Comparison of ENCODE assay signal across 10 cellular contexts in the genomic region with DNA sequence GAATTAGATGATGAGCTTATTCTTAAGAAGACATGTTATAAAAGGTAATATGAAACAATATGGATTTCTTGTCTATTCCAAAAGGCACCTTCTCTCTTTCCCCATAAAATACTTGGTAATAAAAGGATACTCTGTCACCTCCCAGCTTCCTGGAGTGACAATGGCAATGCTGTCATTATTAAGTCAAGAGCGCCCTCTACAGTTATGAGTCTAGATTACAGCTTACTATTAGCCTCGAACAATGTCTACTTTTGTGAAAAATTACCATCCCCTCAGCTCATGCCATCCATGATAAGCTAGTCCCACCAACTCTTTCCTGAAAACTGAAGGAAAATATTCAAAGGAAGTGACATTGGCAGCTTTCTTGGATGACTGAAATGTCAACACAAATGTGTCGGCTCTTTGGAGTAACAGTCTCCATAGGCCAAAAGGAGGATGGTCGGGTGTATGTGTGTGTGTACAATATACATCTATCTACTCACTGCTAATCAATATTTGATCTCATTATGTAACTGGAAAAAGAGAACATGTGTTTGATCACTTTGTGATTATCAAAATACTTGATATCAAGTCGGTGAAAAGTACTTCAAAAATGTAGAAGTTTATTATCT. TPM values are rescaled to one million over a fixed set of nuclear protein-coding genes. Genes with fewer than 3 reads are reported as not detected.
DNase-seq lines count a peak whose midpoint lies in the region; ATAC-seq and TF ChIP-seq lines count a peak whose summit lies in the region.
"Had no signal": no experiment of that assay in that cellular context is flagged by ENCODE, and none has a peak within 500 bp of the region (broad histone marks: within the 10 kb centered on the region; RNA-seq: fewer than 3 reads in every experiment).

No MANE protein-coding gene starts in this region.

- H3K4me3 ChIP-seq in GM23248 (no peak overlapping the region), right cardiac atrium (ENCODE audit: low read length) (no peak overlapping the region)
- H3K4me3 ChIP-seq: SJSA1 had no signal

- CTCF ChIA-PET in activated CD8-positive, alpha-beta T cell treated with anti-CD3 and anti-CD28 coated beads for 36 hours (lab: Charles Lee): interaction anchor here (0.7 to 2.2 kb wide), 51 partner anchors 8 to 1053 kb away, joined by 3 to 14 read pairs (median 4); a partner anchor contains a TSS
- CTCF ChIA-PET in activated CD4-positive, alpha-beta memory T cell treated with anti-CD3 and anti-CD28 coated beads, Interleukin-2, amount 10 ng/mL, durations not matched to agents 7 days and 5 days (lab: Charles Lee): interaction anchor here (0.6 to 2.1 kb wide), 25 partner anchors 8 to 1387 kb away, joined by 3 to 12 read pairs (median 3); a partner anchor contains a TSS

- no peaks in the 10 kb centered on the region for H3K9me3 Mint-ChIP-seq in activated CD8-positive, alpha-beta T cell treated with anti-CD3 and anti-CD28 coated beads for 36 hours
- H3K9me3 Mint-ChIP-seq in stimulated activated naive B cell treated with anti-CD40 and anti-IgM and Interleukin-4, amounts not matched to agents 10 μg/mL and 1 μg/mL and 100 μg/mL, for 72 hours: no peaks in the 10 kb centered on the region
- no peaks in the 10 kb centered on the region for H3K9me3 Mint-ChIP-seq in activated CD4-positive, alpha-beta memory T cell treated with anti-CD3 and anti-CD28 coated beads, Interleukin-2, amount 10 ng/mL, durations not matched to agents 7 days and 5 days
- H3K9me3 Mint-ChIP-seq: memory B cell had no signal

- 44% methylated on average over 5 of the region's 5 CpGs for WGBS in GM23248 (ENCODE audit: low coverage in 1 of 2, low lambda C conversion rate in 2 of 2, missing lambda C conversion rate in 2 of 2), 2 experiments
- WGBS in right cardiac atrium: 37% methylated on average over 5 of the region's 5 CpGs

- H3K9ac ChIP-seq in GM23248: no peak overlapping the region

- no peaks in the 10 kb centered on the region for H3K9me2 ChIP-seq in GM23248 (ENCODE audit: insufficient read depth)

- H3K79me2 ChIP-seq in GM23248 (ENCODE audit: insufficient read depth): no peaks in the 10 kb centered on the region

- peak; percentile 33 for DNase-seq in Caki2 (ENCODE audit: low read depth)
- peak; percentile 65 for DNase-seq in GM23248
- peak; percentile 87 for DNase-seq in NCI-H2107 treated with DMSO at 0.1 percent for 48 hours (lab: John Stamatoyannopoulos, UW; ENCODE audit: unreplicated experiment)
- DNase-seq in activated CD8-positive, alpha-beta T cell treated with anti-CD3 and anti-CD28 coated beads for 36 hours: no peak
- DNase-seq in right cardiac atrium: no peak
- DNase-seq in stimulated activated naive B cell treated with anti-CD40 and anti-IgM and Interleukin-4, amounts not matched to agents 10 μg/mL and 1 μg/mL and 100 μg/mL, for 72 hours: no peak
- no peak for DNase-seq in activated CD4-positive, alpha-beta memory T cell treated with anti-CD3 and anti-CD28 coated beads, Interleukin-2, amount 10 ng/mL, durations not matched to agents 7 days and 5 days

- POLR2A ChIA-PET in activated CD8-positive, alpha-beta T cell treated with anti-CD3 and anti-CD28 coated beads for 36 hours (lab: Charles Lee): no interaction called here
- POLR2A ChIA-PET in activated CD4-positive, alpha-beta memory T cell treated with anti-CD3 and anti-CD28 coated beads, Interleukin-2, amount 10 ng/mL, durations not matched to agents 7 days and 5 days (lab: Charles Lee): interaction anchor here (1.3 kb wide), 1 partner anchor 49 kb away, joined by 3 read pairs; a partner anchor contains a TSS

- H3K36me3 ChIP-seq in GM23248 (ENCODE audit: low read depth): no peaks in the 10 kb centered on the region
- H3K36me3 ChIP-seq: SJSA1 had no signal

- no peaks in the 10 kb centered on the region for H3K36me3 Mint-ChIP-seq in activated CD8-positive, alpha-beta T cell treated with anti-CD3 and anti-CD28 coated beads for 36 hours (ENCODE audit: low read depth)
- no peaks in the 10 kb centered on the region for H3K36me3 Mint-ChIP-seq in stimulated activated naive B cell treated with anti-CD40 and anti-IgM and Interleukin-4, amounts not matched to agents 10 μg/mL and 1 μg/mL and 100 μg/mL, for 72 hours
- H3K36me3 Mint-ChIP-seq in activated CD4-positive, alpha-beta memory T cell treated with anti-CD3 and anti-CD28 coated beads, Interleukin-2, amount 10 ng/mL, durations not matched to agents 7 days and 5 days (ENCODE audit: low read depth): no peaks in the 10 kb centered on the region
- H3K36me3 Mint-ChIP-seq: memory B cell had no signal

- peaks cover 10% of the 10 kb centered on the region for H3K27me3 Mint-ChIP-seq in activated CD8-positive, alpha-beta T cell treated with anti-CD3 and anti-CD28 coated beads for 36 hours
- peaks cover 8 to 22% of the 10 kb centered on the region in 2 donors for H3K27me3 Mint-ChIP-seq in stimulated activated naive B cell treated with anti-CD40 and anti-IgM and Interleukin-4, amounts not matched to agents 10 μg/mL and 1 μg/mL and 100 μg/mL, for 72 hours
- H3K27me3 Mint-ChIP-seq in activated CD4-positive, alpha-beta memory T cell treated with anti-CD3 and anti-CD28 coated beads, Interleukin-2, amount 10 ng/mL, durations not matched to agents 7 days and 5 days: peaks cover 12% of the 10 kb centered on the region

- H3K9me3 ChIP-seq in GM23248 (ENCODE audit: low read depth) (no peaks in the 10 kb centered on the region), right cardiac atrium (ENCODE audit: control insufficient read depth, low read length) (no peaks in the 10 kb centered on the region)
- H3K9me3 ChIP-seq: SJSA1 had no signal

- H3K4me1 Mint-ChIP-seq in activated CD8-positive, alpha-beta T cell treated with anti-CD3 and anti-CD28 coated beads for 36 hours (ENCODE audit: low read depth): no peaks in the 10 kb centered on the region
- H3K4me1 Mint-ChIP-seq in stimulated activated naive B cell treated with anti-CD40 and anti-IgM and Interleukin-4, amounts not matched to agents 10 μg/mL and 1 μg/mL and 100 μg/mL, for 72 hours: peaks cover 6% of the 10 kb centered on the region in 2 donors
- no peaks in the 10 kb centered on the region for H3K4me1 Mint-ChIP-seq in activated CD4-positive, alpha-beta memory T cell treated with anti-CD3 and anti-CD28 coated beads, Interleukin-2, amount 10 ng/mL, durations not matched to agents 7 days and 5 days

- ATAC-seq in activated CD8-positive, alpha-beta T cell treated with anti-CD3 and anti-CD28 coated beads for 36 hours: peak; percentile 56
- peak; percentile 42 to 46 for ATAC-seq in right cardiac atrium
- peak; percentile 54 to 61 for ATAC-seq in stimulated activated naive B cell treated with anti-CD40 and anti-IgM and Interleukin-4, amounts not matched to agents 10 μg/mL and 1 μg/mL and 100 μg/mL, for 72 hours (replicated peaks)
- ATAC-seq in GM19467 (IDR thresholded peaks at IDR 0.05; ENCODE audit: unreplicated experiment): no peak

- H3K4me3 Mint-ChIP-seq in activated CD8-positive, alpha-beta T cell treated with anti-CD3 and anti-CD28 coated beads for 36 hours: no peak overlapping the region
- H3K4me3 Mint-ChIP-seq in stimulated activated naive B cell treated with anti-CD40 and anti-IgM and Interleukin-4, amounts not matched to agents 10 μg/mL and 1 μg/mL and 100 μg/mL, for 72 hours: no peak overlapping the region
- H3K4me3 Mint-ChIP-seq in activated CD4-positive, alpha-beta memory T cell treated with anti-CD3 and anti-CD28 coated beads, Interleukin-2, amount 10 ng/mL, durations not matched to agents 7 days and 5 days: no peak overlapping the region
- H3K4me3 Mint-ChIP-seq: memory B cell had no signal

- H3K27ac ChIP-seq in GM23248 (no peak overlapping the region), right cardiac atrium (ENCODE audit: low read length) (no peak overlapping the region)
- H3K27ac ChIP-seq: SJSA1 had no signal

- peaks cover 17% of the 10 kb centered on the region for H3K4me1 ChIP-seq in GM23248 (ENCODE audit: insufficient read depth)
- peaks cover 3% of the 10 kb centered on the region for H3K4me1 ChIP-seq in right cardiac atrium (ENCODE audit: control insufficient read depth, insufficient read depth, low read length)

- intact Hi-C loops in activated CD8-positive, alpha-beta T cell treated with anti-CD3 and anti-CD28 coated beads for 36 hours (cut with micrococcal nuclease): loop anchor here (10.0 kb wide), 1 partner anchor 803 kb away; no protein-coding TSS in a partner anchor
- intact Hi-C loops in right cardiac atrium (cut with DNase I): loop anchor here in 3 of 4 donors (5.0 to 10.0 kb wide), 5 partner anchors 803 to 1053 kb away; no protein-coding TSS in a partner anchor

- H3K4me2 ChIP-seq in GM23248 (ENCODE audit: unreplicated experiment): no peak overlapping the region

- TF ChIP-seq CTCF in activated CD8-positive, alpha-beta T cell treated with anti-CD3 and anti-CD28 coated beads for 36 hours (IDR thresholded peaks at IDR 0.05): peak; percentile 85

- no peaks in the 10 kb centered on the region for H4K20me1 ChIP-seq in GM23248 (ENCODE audit: insufficient read depth)

- no peaks in the 10 kb centered on the region for H3K27me3 ChIP-seq in GM23248 (replicated peaks; ENCODE audit: insufficient read depth)
- H3K27me3 ChIP-seq in right cardiac atrium (ENCODE audit: control insufficient read depth, insufficient read depth): no peaks in the 10 kb centered on the region
- H3K27me3 ChIP-seq: SJSA1 had no signal

- H3F3A ChIP-seq in GM23248 (ENCODE audit: insufficient read depth): peaks cover 11% of the 10 kb centered on the region

- no peak overlapping the region for H3K27ac Mint-ChIP-seq in activated CD8-positive, alpha-beta T cell treated with anti-CD3 and anti-CD28 coated beads for 36 hours
- H3K27ac Mint-ChIP-seq in stimulated activated naive B cell treated with anti-CD40 and anti-IgM and Interleukin-4, amounts not matched to agents 10 μg/mL and 1 μg/mL and 100 μg/mL, for 72 hours: no peak overlapping the region
- no peak overlapping the region for H3K27ac Mint-ChIP-seq in activated CD4-positive, alpha-beta memory T cell treated with anti-CD3 and anti-CD28 coated beads, Interleukin-2, amount 10 ng/mL, durations not matched to agents 7 days and 5 days
- H3K27ac Mint-ChIP-seq: memory B cell had no signal

- 0 out of 2 replicates have a peak overlapping the region, but pooled peaks have one; percentile 79 for H2AFZ ChIP-seq in GM23248

- in situ Hi-C loops in Caki2 (cut with HindIII; ENCODE audit: low pct_unique_long_range_greater_than_20kb, low sequenced_read_pairs) (no loop called here), GM23248 (cut with MboI) (loop anchor here (10.0 to 25.0 kb wide), 2 partner anchors 936 to 1053 kb away; no protein-coding TSS in a partner anchor)

RNA-seq across cellular contexts. Expression of a gene that starts 48.7 kb away (rescaled TPM):
- 101 and 107 TPM in 2 replicates for total RNA-seq in Caki2 (2014; rRNA removed; shearing (Covaris generic); ENCODE audit: low replicate concordance)
- total RNA-seq in GM23248 (2014; rRNA removed; shearing (Covaris generic)): 20.1 and 44.5 TPM in 2 replicates
- polyA plus RNA-seq in GM23248 (2016; fragmentation: Nextera tagmentation; extraction: Ambion mirVana): 39.3 and 41.8 TPM in 2 replicates
- total RNA-seq in activated CD8-positive, alpha-beta T cell treated with anti-CD3 and anti-CD28 coated beads for 36 hours: 10 to 100 TPM; 88.0 to 92.7 TPM
- 1 to 10 TPM; 3.5 to 8.1 (median 7.1) TPM for total RNA-seq in right cardiac atrium
- 10.4 TPM for polyA plus RNA-seq in right cardiac atrium
- 10 to 100 TPM; 76.3 to 79.6 TPM for total RNA-seq in activated CD4-positive, alpha-beta memory T cell treated with anti-CD3 and anti-CD28 coated beads, Interleukin-2, amount 10 ng/mL, durations not matched to agents 7 days and 5 days

Comparison
In these comparisons a context has a peak if more than half of its experiments do, and no peak if none do; other contexts are left out.
1. DNase-seq: peak in Caki2 (single experiment), GM23248 (single experiment) and NCI-H2107 treated with DMSO at 0.1 percent for 48 hours (single experiment); none in activated CD8-positive, alpha-beta T cell treated with anti-CD3 and anti-CD28 coated beads for 36 hours (single experiment), right cardiac atrium (0 of 3), stimulated activated naive B cell treated with anti-CD40 and anti-IgM and Interleukin-4, amounts not matched to agents 10 μg/mL and 1 μg/mL and 100 μg/mL, for 72 hours (single experiment) and activated CD4-positive, alpha-beta memory T cell treated with anti-CD3 and anti-CD28 coated beads, Interleukin-2, amount 10 ng/mL, durations not matched to agents 7 days and 5 days (single experiment).